1 cellular context compared by ENCODE assay signal in genomic region chr10:46284286-46285229, GRCh38.
TF ChIP-seq lines count a peak whose summit lies in the region.

No MANE protein-coding gene starts in this region.

TF ChIP-seq in K562, 482 proteins besides CTCF, POLR2A, EP300 and RAD21 (continued from another document and continues in another):
- TF ChIP-seq ESRRA (IDR thresholded peaks at IDR 0.05; ENCODE audit: borderline replicate concordance, low read depth) = peak; percentile 93
- no peak for TF ChIP-seq RUNX1 (IDR thresholded peaks at IDR 0.05; ENCODE audit: low read depth)
- TF ChIP-seq STAT5A (IDR thresholded peaks at IDR 0.05; ENCODE audit: borderline replicate concordance, low read length) = no peak
- peak; percentile 5; the same call in 1 of the 2 replicates for TF ChIP-seq JUN (IDR thresholded peaks at IDR 0.05; ENCODE audit: borderline replicate concordance, low read depth, low read length)
- TF ChIP-seq JUN (CRISPR knock-in tag; IDR thresholded peaks at IDR 0.05; ENCODE audit: borderline replicate concordance) = 0 out of 2 replicates have a peak, but pooled peaks have one; percentile 68
- TF ChIP-seq WHSC1 (IDR thresholded peaks at IDR 0.05; ENCODE audit: low read length) = no peak
- TF ChIP-seq, protein P1, sequence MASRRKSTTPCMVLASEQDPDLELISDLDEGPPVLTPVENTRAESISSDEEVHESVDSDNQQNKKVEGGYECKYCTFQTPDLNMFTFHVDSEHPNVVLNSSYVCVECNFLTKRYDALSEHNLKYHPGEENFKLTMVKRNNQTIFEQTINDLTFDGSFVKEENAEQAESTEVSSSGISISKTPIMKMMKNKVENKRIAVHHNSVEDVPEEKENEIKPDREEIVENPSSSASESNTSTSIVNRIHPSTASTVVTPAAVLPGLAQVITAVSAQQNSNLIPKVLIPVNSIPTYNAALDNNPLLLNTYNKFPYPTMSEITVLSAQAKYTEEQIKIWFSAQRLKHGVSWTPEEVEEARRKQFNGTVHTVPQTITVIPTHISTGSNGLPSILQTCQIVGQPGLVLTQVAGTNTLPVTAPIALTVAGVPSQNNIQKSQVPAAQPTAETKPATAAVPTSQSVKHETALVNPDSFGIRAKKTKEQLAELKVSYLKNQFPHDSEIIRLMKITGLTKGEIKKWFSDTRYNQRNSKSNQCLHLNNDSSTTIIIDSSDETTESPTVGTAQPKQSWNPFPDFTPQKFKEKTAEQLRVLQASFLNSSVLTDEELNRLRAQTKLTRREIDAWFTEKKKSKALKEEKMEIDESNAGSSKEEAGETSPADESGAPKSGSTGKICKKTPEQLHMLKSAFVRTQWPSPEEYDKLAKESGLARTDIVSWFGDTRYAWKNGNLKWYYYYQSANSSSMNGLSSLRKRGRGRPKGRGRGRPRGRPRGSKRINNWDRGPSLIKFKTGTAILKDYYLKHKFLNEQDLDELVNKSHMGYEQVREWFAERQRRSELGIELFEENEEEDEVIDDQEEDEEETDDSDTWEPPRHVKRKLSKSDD (conservative IDR thresholded peaks at IDR 0.05; ENCODE audit: low read length) = no peak
- TF ChIP-seq ZNF445 (CRISPR knock-in tag; IDR thresholded peaks at IDR 0.05; ENCODE audit: low read depth) = no peak
- TF ChIP-seq MTA1 (IDR thresholded peaks at IDR 0.05; ENCODE audit: borderline replicate concordance) = no peak
- no peak for TF ChIP-seq GATAD2B (IDR thresholded peaks at IDR 0.05; ENCODE audit: borderline replicate concordance)
- TF ChIP-seq PHF8 (IDR thresholded peaks at IDR 0.05; ENCODE audit: borderline replicate concordance, low read length) = peak; percentile 48; the same call in 1 of the 2 replicates
- no peak for TF ChIP-seq PYGO2 (tag; IDR thresholded peaks at IDR 0.05)
- TF ChIP-seq ID3 (CRISPR knock-in tag; IDR thresholded peaks at IDR 0.05) = no peak
- 0 out of 2 replicates have a peak, but pooled peaks have one; percentile 15 for TF ChIP-seq ID3 (tag; IDR thresholded peaks at IDR 0.05)
- no peak for TF ChIP-seq ZBTB5 (IDR thresholded peaks at IDR 0.05)
- TF ChIP-seq MAFG (tag; conservative IDR thresholded peaks at IDR 0.05) = no peak
- no peak for TF ChIP-seq SMAD3 (CRISPR knock-in tag; conservative IDR thresholded peaks at IDR 0.05)
- no peak for TF ChIP-seq HDAC8 (tag; IDR thresholded peaks at IDR 0.05)
- no peak for TF ChIP-seq ZNF766 (CRISPR knock-in tag; conservative IDR thresholded peaks at IDR 0.05)
- peak; percentile 33 for TF ChIP-seq ZFP36 (IDR thresholded peaks at IDR 0.05; ENCODE audit: low read depth, low read length, partially characterized antibody)
- peak; percentile 90 for TF ChIP-seq L3MBTL2 (IDR thresholded peaks at IDR 0.05)
- TF ChIP-seq BRF2 (IDR thresholded peaks at IDR 0.05; ENCODE audit: borderline replicate concordance, insufficient read depth, insufficient read length) = no peak
- TF ChIP-seq CREM (IDR thresholded peaks at IDR 0.05; ENCODE audit: low read depth) = peak; percentile 70; the same call in 1 of the 2 replicates
- no peak for TF ChIP-seq ZNF347 (CRISPR knock-in tag; IDR thresholded peaks at IDR 0.05; ENCODE audit: low read depth)
- TF ChIP-seq CHCHD3 (CRISPR knock-in tag; IDR thresholded peaks at IDR 0.05) = no peak
- 0 out of 2 replicates have a peak, but pooled peaks have one; percentile 10 for TF ChIP-seq ERF (CRISPR knock-in tag; IDR thresholded peaks at IDR 0.05)
- no peak for TF ChIP-seq XRCC4 (IDR thresholded peaks at IDR 0.05; ENCODE audit: extremely low read depth, insufficient read depth, insufficient read length)
- TF ChIP-seq MECOM (CRISPR knock-in tag; IDR thresholded peaks at IDR 0.05) = no peak
- TF ChIP-seq TARDBP (IDR thresholded peaks at IDR 0.05) = no peak
- TF ChIP-seq ZSCAN32 (CRISPR knock-in tag; IDR thresholded peaks at IDR 0.05) = no peak
- no peak for TF ChIP-seq ARID3B (CRISPR knock-in tag; IDR thresholded peaks at IDR 0.05; ENCODE audit: borderline replicate concordance)
- no peak for TF ChIP-seq TAF15 (IDR thresholded peaks at IDR 0.05; ENCODE audit: low read depth, low read length)
- TF ChIP-seq NR4A1 (CRISPR knock-in tag; IDR thresholded peaks at IDR 0.05) = no peak
- no peak for TF ChIP-seq NR4A1 (tag; IDR thresholded peaks at IDR 0.05)
- TF ChIP-seq NCOR1 (IDR thresholded peaks at IDR 0.05) = no peak
- TF ChIP-seq MYC (IDR thresholded peaks at IDR 0.05; ENCODE audit: low read depth, low read length) = peak; percentile 29; the same call in 1 of the 2 replicates
- TF ChIP-seq MYC (CRISPR knock-in tag; IDR thresholded peaks at IDR 0.05; ENCODE audit: borderline replicate concordance, low read depth) = no peak
- no peak; the same call in 1 of the 2 replicates for TF ChIP-seq PHB (CRISPR knock-in tag; IDR thresholded peaks at IDR 0.05)
- TF ChIP-seq ESRRB (CRISPR knock-in tag; IDR thresholded peaks at IDR 0.05; ENCODE audit: borderline replicate concordance) = no peak
- TF ChIP-seq HLTF (IDR thresholded peaks at IDR 0.05) = peak; percentile 69; the same call in 1 of the 2 replicates
- no peak for TF ChIP-seq HNRNPH1 (optimal IDR thresholded peaks at IDR 0.05; ENCODE audit: low read depth, low read length)
- no peak for TF ChIP-seq RBM25 (IDR thresholded peaks at IDR 0.05; ENCODE audit: low read depth, low read length, severe bottlenecking)
- TF ChIP-seq DMBX1 (CRISPR knock-in tag; IDR thresholded peaks at IDR 0.05; ENCODE audit: borderline replicate concordance) = no peak
- TF ChIP-seq POLR2H (tag; IDR thresholded peaks at IDR 0.05; ENCODE audit: low read depth) = no peak
- TF ChIP-seq ZNF217 (CRISPR knock-in tag; IDR thresholded peaks at IDR 0.05) = no peak
- TF ChIP-seq DIDO1 (tag; IDR thresholded peaks at IDR 0.05; ENCODE audit: low read depth) = no peak
- no peak for TF ChIP-seq MAFF (IDR thresholded peaks at IDR 0.05; ENCODE audit: low read length)
- TF ChIP-seq MITF (IDR thresholded peaks at IDR 0.05) = no peak
- TF ChIP-seq, protein P2, sequence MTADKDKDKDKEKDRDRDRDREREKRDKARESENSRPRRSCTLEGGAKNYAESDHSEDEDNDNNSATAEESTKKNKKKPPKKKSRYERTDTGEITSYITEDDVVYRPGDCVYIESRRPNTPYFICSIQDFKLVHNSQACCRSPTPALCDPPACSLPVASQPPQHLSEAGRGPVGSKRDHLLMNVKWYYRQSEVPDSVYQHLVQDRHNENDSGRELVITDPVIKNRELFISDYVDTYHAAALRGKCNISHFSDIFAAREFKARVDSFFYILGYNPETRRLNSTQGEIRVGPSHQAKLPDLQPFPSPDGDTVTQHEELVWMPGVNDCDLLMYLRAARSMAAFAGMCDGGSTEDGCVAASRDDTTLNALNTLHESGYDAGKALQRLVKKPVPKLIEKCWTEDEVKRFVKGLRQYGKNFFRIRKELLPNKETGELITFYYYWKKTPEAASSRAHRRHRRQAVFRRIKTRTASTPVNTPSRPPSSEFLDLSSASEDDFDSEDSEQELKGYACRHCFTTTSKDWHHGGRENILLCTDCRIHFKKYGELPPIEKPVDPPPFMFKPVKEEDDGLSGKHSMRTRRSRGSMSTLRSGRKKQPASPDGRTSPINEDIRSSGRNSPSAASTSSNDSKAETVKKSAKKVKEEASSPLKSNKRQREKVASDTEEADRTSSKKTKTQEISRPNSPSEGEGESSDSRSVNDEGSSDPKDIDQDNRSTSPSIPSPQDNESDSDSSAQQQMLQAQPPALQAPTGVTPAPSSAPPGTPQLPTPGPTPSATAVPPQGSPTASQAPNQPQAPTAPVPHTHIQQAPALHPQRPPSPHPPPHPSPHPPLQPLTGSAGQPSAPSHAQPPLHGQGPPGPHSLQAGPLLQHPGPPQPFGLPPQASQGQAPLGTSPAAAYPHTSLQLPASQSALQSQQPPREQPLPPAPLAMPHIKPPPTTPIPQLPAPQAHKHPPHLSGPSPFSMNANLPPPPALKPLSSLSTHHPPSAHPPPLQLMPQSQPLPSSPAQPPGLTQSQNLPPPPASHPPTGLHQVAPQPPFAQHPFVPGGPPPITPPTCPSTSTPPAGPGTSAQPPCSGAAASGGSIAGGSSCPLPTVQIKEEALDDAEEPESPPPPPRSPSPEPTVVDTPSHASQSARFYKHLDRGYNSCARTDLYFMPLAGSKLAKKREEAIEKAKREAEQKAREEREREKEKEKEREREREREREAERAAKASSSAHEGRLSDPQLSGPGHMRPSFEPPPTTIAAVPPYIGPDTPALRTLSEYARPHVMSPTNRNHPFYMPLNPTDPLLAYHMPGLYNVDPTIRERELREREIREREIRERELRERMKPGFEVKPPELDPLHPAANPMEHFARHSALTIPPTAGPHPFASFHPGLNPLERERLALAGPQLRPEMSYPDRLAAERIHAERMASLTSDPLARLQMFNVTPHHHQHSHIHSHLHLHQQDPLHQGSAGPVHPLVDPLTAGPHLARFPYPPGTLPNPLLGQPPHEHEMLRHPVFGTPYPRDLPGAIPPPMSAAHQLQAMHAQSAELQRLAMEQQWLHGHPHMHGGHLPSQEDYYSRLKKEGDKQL (CRISPR knock-in tag; IDR thresholded peaks at IDR 0.05; ENCODE audit: borderline replicate concordance) = no peak
- no peak for TF ChIP-seq CEBPB (tag; IDR thresholded peaks at IDR 0.05)
- TF ChIP-seq MTA2 (IDR thresholded peaks at IDR 0.05; ENCODE audit: low read depth) = no peak
- TF ChIP-seq BDP1 (IDR thresholded peaks at IDR 0.05; ENCODE audit: insufficient read depth, insufficient read length) = no peak
- TF ChIP-seq ETV6 (IDR thresholded peaks at IDR 0.05; ENCODE audit: borderline replicate concordance in 1 of 2, low read depth in 2 of 2, low read length in 1 of 2) = no peak
- TF ChIP-seq ETV6 (CRISPR knock-in tag; IDR thresholded peaks at IDR 0.05; ENCODE audit: borderline replicate concordance) = no peak
- TF ChIP-seq ZNF146 (CRISPR knock-in tag; IDR thresholded peaks at IDR 0.05; ENCODE audit: unreplicated experiment) = no peak
- TF ChIP-seq ZNF184 (CRISPR knock-in tag; IDR thresholded peaks at IDR 0.05) = no peak
- no peak for TF ChIP-seq ZFP30 (CRISPR knock-in tag; IDR thresholded peaks at IDR 0.05; ENCODE audit: borderline replicate concordance)
- TF ChIP-seq GATAD2A (IDR thresholded peaks at IDR 0.05) = no peak
- TF ChIP-seq TCF7 (IDR thresholded peaks at IDR 0.05; ENCODE audit: borderline replicate concordance) = no peak
- TF ChIP-seq HSF4 (CRISPR knock-in tag; IDR thresholded peaks at IDR 0.05; ENCODE audit: borderline replicate concordance) = no peak
- peak; percentile 43; the same call in 1 of the 2 replicates for TF ChIP-seq SUPT5H (IDR thresholded peaks at IDR 0.05)
- TF ChIP-seq FOS (IDR thresholded peaks at IDR 0.05; ENCODE audit: extremely low read depth, insufficient read length) = no peak
- TF ChIP-seq NR2C2 (CRISPR knock-in tag; IDR thresholded peaks at IDR 0.05) = no peak
- peak; percentile 26; the same call in 1 of the 2 replicates for TF ChIP-seq NR2C2 (tag; IDR thresholded peaks at IDR 0.05)
- TF ChIP-seq NBN (IDR thresholded peaks at IDR 0.05; ENCODE audit: low read depth) = no peak; the same call in 1 of the 2 replicates
- TF ChIP-seq MTF1 (CRISPR knock-in tag; IDR thresholded peaks at IDR 0.05; ENCODE audit: borderline replicate concordance) = no peak
- no peak for TF ChIP-seq SMARCB1 (IDR thresholded peaks at IDR 0.05; ENCODE audit: insufficient read length, low read depth)
- TF ChIP-seq KDM4B (IDR thresholded peaks at IDR 0.05; ENCODE audit: borderline replicate concordance in 2 of 2, low read depth in 1 of 2) = peak in 1 of 2 experiments; percentile 54; a peak in 1 of 4 replicates
